Comparison of ENCODE assay signal across 26 cellular contexts in the genomic region with DNA sequence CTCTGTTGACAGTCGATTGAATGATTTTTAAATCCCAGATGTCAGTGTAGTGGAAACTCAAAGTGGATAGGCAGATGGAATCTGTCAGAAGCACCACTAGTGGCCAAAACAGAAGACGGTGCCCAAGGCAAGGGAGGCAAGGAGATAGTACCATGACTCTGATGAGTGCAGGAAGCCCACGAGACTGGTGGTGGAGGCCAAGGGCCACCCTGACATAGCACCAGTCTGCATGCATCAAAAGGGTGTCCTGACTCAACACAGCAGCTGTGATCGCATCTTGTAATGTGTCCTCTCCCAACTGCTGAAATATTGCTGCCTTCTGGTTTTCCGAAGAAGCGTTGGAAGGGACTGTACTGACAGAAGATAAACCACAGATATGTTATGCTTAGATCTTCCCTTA.
DNase-seq lines count a peak whose midpoint lies in the region; ATAC-seq and TF ChIP-seq lines count a peak whose summit lies in the region.
"Had no signal": no experiment of that assay in that cellular context is flagged by ENCODE, and none has a peak within 500 bp of the region (broad histone marks: within the 10 kb centered on the region; RNA-seq: fewer than 3 reads in every experiment).

No MANE protein-coding gene starts in this region.

- peak; percentile 28 for ATAC-seq in thoracic aorta (ENCODE audit: insufficient number of reproducible peaks, low FRiP score, low read depth)
- ATAC-seq: GM12878 had no signal

- no peak for TF ChIP-seq POLR2A in lower leg skin (IDR thresholded peaks at IDR 0.05)

- H3K36me3 ChIP-seq in thoracic aorta, result no peaks in the 10 kb centered on the region
- H3K36me3 ChIP-seq: BLaER1 treated with 17β-estradiol and CSF1 and Interleukin-3, amounts not matched to agents 10 nM and 100 nM; Peyer's patch had no signal

- TF ChIP-seq CTCF in lower leg skin (IDR thresholded peaks at IDR 0.05) (no peak), thoracic aorta (IDR thresholded peaks at IDR 0.05) (no peak)

- 54 to 64% methylated on average over 6 of the region's 6 CpGs for WGBS in lower leg skin, 2 donors

- no peaks in the 10 kb centered on the region for H3K9me3 ChIP-seq in thoracic aorta
- H3K9me3 ChIP-seq: Peyer's patch had no signal

- intact Hi-C loops in lower leg skin (cut with DNase I; ENCODE audit: low total_unique reads), result no loop called here

- no peaks in the 10 kb centered on the region for H3K4me1 ChIP-seq in thoracic aorta (ENCODE audit: control insufficient read depth in 1 of 2, low read depth in 2 of 2)
- H3K4me1 ChIP-seq: BLaER1 treated with 17β-estradiol and CSF1 and Interleukin-3, amounts not matched to agents 10 nM and 100 nM; Peyer's patch had no signal

- peak; percentile 10 for DNase-seq in AG20443 (ENCODE audit: low spot score)
- DNase-seq in OCI-M1 (lab: John Stamatoyannopoulos, UW), result peak; percentile 15
- peak; percentile 36 to 86 for DNase-seq in lower leg skin (ENCODE audit: low spot score in 2 of 2)
- no peak for DNase-seq in thoracic aorta (ENCODE audit: low spot score)
- DNase-seq in activated naive CD4-positive, alpha-beta T cell (lab: John Stamatoyannopoulos, UW), result no peak
- DNase-seq in DMS153 treated with DMSO at 0.1 percent for 48 hours (lab: John Stamatoyannopoulos, UW; ENCODE audit: unreplicated experiment), result no peak
- DNase-seq in DMS53 treated with DMSO at 0.1 percent for 48 hours (lab: John Stamatoyannopoulos, UW; ENCODE audit: unreplicated experiment), result no peak
- no peak for DNase-seq in NCI-H1930 (lab: John Stamatoyannopoulos, UW)
- DNase-seq: 8988T; ACHN; CD4-positive, alpha-beta T cell; DMS53; NCI-H1048; NCI-H1417 treated with DMSO at 0.1 percent for 48 hours; NCI-H1694 treated with DMSO at 0.1 percent for 48 hours; NCI-H2081 treated with DMSO at 0.1 percent for 48 hours; NCI-H2171; NCI-H226; NCI-H510A; NCI-H69; Peyer's patch; SHP77 treated with DMSO at 0.1 percent for 48 hours had no signal

- H3K27ac ChIP-seq in thoracic aorta, result no peak overlapping the region
- H3K27ac ChIP-seq: BLaER1 treated with 17β-estradiol and CSF1 and Interleukin-3, amounts not matched to agents 10 nM and 100 nM; HL-60; KMS-11; Peyer's patch had no signal

- no peak overlapping the region for H3K4me3 ChIP-seq in lower leg skin (ENCODE audit: low read depth, poor library complexity, severe bottlenecking)
- H3K4me3 ChIP-seq in thoracic aorta, result no peak overlapping the region
- H3K4me3 ChIP-seq: BLaER1 treated with 17β-estradiol and CSF1 and Interleukin-3, amounts not matched to agents 10 nM and 100 nM; GM12878; Peyer's patch had no signal

- H3K27me3 ChIP-seq in thoracic aorta (replicated peaks; ENCODE audit: insufficient read depth), result no peaks in the 10 kb centered on the region
- H3K27me3 ChIP-seq: BLaER1 treated with 17β-estradiol and CSF1 and Interleukin-3, amounts not matched to agents 10 nM and 100 nM; Peyer's patch had no signal

Comparison
In these comparisons a context has a peak if more than half of its experiments do, and no peak if none do; other contexts are left out.
1. DNase-seq: peak in AG20443 (single experiment), OCI-M1 (single experiment) and lower leg skin (2 of 2); none in thoracic aorta (single experiment), activated naive CD4-positive, alpha-beta T cell (0 of 4), DMS153 treated with DMSO at 0.1 percent for 48 hours (single experiment), DMS53 treated with DMSO at 0.1 percent for 48 hours (single experiment) and NCI-H1930 (0 of 2).